15 cellular contexts compared by ENCODE assay signal in genomic region chr12:66903782-66904396, GRCh38.
DNase-seq lines count a peak whose midpoint lies in the region; TF ChIP-seq lines count a peak whose summit lies in the region.
"Had no signal": no experiment of that assay in that cellular context is flagged by ENCODE, and none has a peak within 500 bp of the region (broad histone marks: within the 10 kb centered on the region; RNA-seq: fewer than 3 reads in every experiment).

No MANE protein-coding gene starts in this region.

- H3K27ac ChIP-seq in colonic mucosa = no peak overlapping the region
- H3K27ac ChIP-seq: gastrocnemius medialis had no signal

- CTCF ChIA-PET in activated naive CD4-positive, alpha-beta T cell treated with anti-CD3 and anti-CD28 coated beads, Interleukin-2, amount 10 ng/mL, durations not matched to agents 7 days and 5 days (lab: Charles Lee) = no interaction called here

- intact Hi-C loops in colonic mucosa (cut with DNase I) = no loop called here

- no peak overlapping the region for H3K9ac ChIP-seq in colonic mucosa (ENCODE audit: low read depth in 2 of 2, low read length in 2 of 2)

- H3K36me3 ChIP-seq in colonic mucosa = no peaks in the 10 kb centered on the region
- H3K36me3 ChIP-seq: BE2C, gastrocnemius medialis had no signal

- H3K27ac Mint-ChIP-seq in activated naive CD4-positive, alpha-beta T cell treated with anti-CD3 and anti-CD28 coated beads, Interleukin-2, amount 50 U/mL, for 24 hours = peak overlapping the region; percentile 52
- no peak overlapping the region for H3K27ac Mint-ChIP-seq in activated naive CD4-positive, alpha-beta T cell treated with anti-CD3 and anti-CD28 coated beads, Interleukin-2, amount 10 ng/mL, durations not matched to agents 7 days and 5 days
- H3K27ac Mint-ChIP-seq: stimulated activated naive CD8-positive, alpha-beta T cell treated with anti-CD3 and anti-CD28 coated beads, Interleukin-15, Interleukin-2, amounts not matched to agents 100 ng/mL and 50 ng/mL, for 24 hours; T-helper 17 cell had no signal

- H3K9me3 Mint-ChIP-seq in activated naive CD4-positive, alpha-beta T cell treated with anti-CD3 and anti-CD28 coated beads, Interleukin-2, amount 50 U/mL, for 24 hours = no peaks in the 10 kb centered on the region
- no peaks in the 10 kb centered on the region for H3K9me3 Mint-ChIP-seq in activated naive CD4-positive, alpha-beta T cell treated with anti-CD3 and anti-CD28 coated beads, Interleukin-2, amount 10 ng/mL, durations not matched to agents 7 days and 5 days
- H3K9me3 Mint-ChIP-seq: stimulated activated naive CD8-positive, alpha-beta T cell treated with anti-CD3 and anti-CD28 coated beads, Interleukin-15, Interleukin-2, amounts not matched to agents 100 ng/mL and 50 ng/mL, for 24 hours had no signal

- H3K36me3 Mint-ChIP-seq in activated naive CD4-positive, alpha-beta T cell treated with anti-CD3 and anti-CD28 coated beads, Interleukin-2, amount 50 U/mL, for 24 hours = no peaks in the 10 kb centered on the region
- H3K36me3 Mint-ChIP-seq in activated naive CD4-positive, alpha-beta T cell treated with anti-CD3 and anti-CD28 coated beads, Interleukin-2, amount 10 ng/mL, durations not matched to agents 7 days and 5 days = no peaks in the 10 kb centered on the region

- H3K4me3 ChIP-seq in retinal pigment epithelial cell (ENCODE audit: low read length) = no peak overlapping the region
- no peak overlapping the region for H3K4me3 ChIP-seq in colonic mucosa
- H3K4me3 ChIP-seq: gastrocnemius medialis had no signal

- no peaks in the 10 kb centered on the region for H3K4me1 ChIP-seq in colonic mucosa
- H3K4me1 ChIP-seq: BE2C, gastrocnemius medialis had no signal

- no peak for DNase-seq in activated naive CD4-positive, alpha-beta T cell treated with anti-CD3 and anti-CD28 coated beads, Interleukin-2, amount 10 ng/mL, durations not matched to agents 7 days and 5 days
- DNase-seq in NCI-H1694 treated with DMSO at 0.1 percent for 48 hours (lab: John Stamatoyannopoulos, UW) (peak; percentile 14), astrocyte of the hippocampus (ENCODE audit: low read depth, low spot score) (peak; percentile 11), retinal pigment epithelial cell (ENCODE audit: low read depth) (no peak), NCI-H82 treated with DMSO at 0.1 percent for 48 hours (lab: John Stamatoyannopoulos, UW; ENCODE audit: unreplicated experiment) (no peak), colonic mucosa (no peak)
- no peak for DNase-seq in activated effector memory CD4-positive, alpha-beta T cell treated with Interleukin-2 at 50 U/mL for 16 hours
- DNase-seq: activated CD4-positive, alpha-beta T cell treated with anti-CD3 and anti-CD28 coated beads for 48 hours; BE2C; effector CD4-positive, alpha-beta T cell; gastrocnemius medialis; stimulated activated CD4-positive, alpha-beta T cell treated with anti-CD3 and anti-CD28 coated beads, Interleukin-4, amount 100 ng/mL, for 4 hours; T-helper 17 cell had no signal

- no peak overlapping the region for H3K4me3 Mint-ChIP-seq in activated naive CD4-positive, alpha-beta T cell treated with anti-CD3 and anti-CD28 coated beads, Interleukin-2, amount 50 U/mL, for 24 hours
- no peak overlapping the region for H3K4me3 Mint-ChIP-seq in activated naive CD4-positive, alpha-beta T cell treated with anti-CD3 and anti-CD28 coated beads, Interleukin-2, amount 10 ng/mL, durations not matched to agents 7 days and 5 days
- H3K4me3 Mint-ChIP-seq: stimulated activated naive CD8-positive, alpha-beta T cell treated with anti-CD3 and anti-CD28 coated beads, Interleukin-15, Interleukin-2, amounts not matched to agents 100 ng/mL and 50 ng/mL, for 24 hours; T-helper 17 cell had no signal

- peaks cover 46% of the 10 kb centered on the region for H3K4me1 Mint-ChIP-seq in activated naive CD4-positive, alpha-beta T cell treated with anti-CD3 and anti-CD28 coated beads, Interleukin-2, amount 50 U/mL, for 24 hours
- H3K4me1 Mint-ChIP-seq in activated naive CD4-positive, alpha-beta T cell treated with anti-CD3 and anti-CD28 coated beads, Interleukin-2, amount 10 ng/mL, durations not matched to agents 7 days and 5 days = peaks cover 18% of the 10 kb centered on the region

- no peaks in the 10 kb centered on the region for H3K27me3 Mint-ChIP-seq in activated naive CD4-positive, alpha-beta T cell treated with anti-CD3 and anti-CD28 coated beads, Interleukin-2, amount 50 U/mL, for 24 hours
- no peaks in the 10 kb centered on the region for H3K27me3 Mint-ChIP-seq in activated naive CD4-positive, alpha-beta T cell treated with anti-CD3 and anti-CD28 coated beads, Interleukin-2, amount 10 ng/mL, durations not matched to agents 7 days and 5 days
- H3K27me3 Mint-ChIP-seq: stimulated activated naive CD8-positive, alpha-beta T cell treated with anti-CD3 and anti-CD28 coated beads, Interleukin-15, Interleukin-2, amounts not matched to agents 100 ng/mL and 50 ng/mL, for 24 hours; T-helper 17 cell had no signal

- H3K9me3 ChIP-seq in colonic mucosa = no peaks in the 10 kb centered on the region
- H3K9me3 ChIP-seq: BE2C, gastrocnemius medialis had no signal

- H3K27me3 ChIP-seq in colonic mucosa = no peaks in the 10 kb centered on the region
- H3K27me3 ChIP-seq: BE2C, gastrocnemius medialis had no signal

- TF ChIP-seq CTCF in retinal pigment epithelial cell (conservative IDR thresholded peaks at IDR 0.05; ENCODE audit: low read depth, low read length) (peak; percentile 23), colonic mucosa (IDR thresholded peaks at IDR 0.05) (no peak)

Comparison
In these comparisons a context has a peak if more than half of its experiments do, and no peak if none do; other contexts are left out.
1. DNase-seq: peak in NCI-H1694 treated with DMSO at 0.1 percent for 48 hours (single experiment) and astrocyte of the hippocampus (single experiment); none in activated naive CD4-positive, alpha-beta T cell treated with anti-CD3 and anti-CD28 coated beads, Interleukin-2, amount 10 ng/mL, durations not matched to agents 7 days and 5 days (single experiment), retinal pigment epithelial cell (single experiment), activated effector memory CD4-positive, alpha-beta T cell treated with Interleukin-2 at 50 U/mL for 16 hours (single experiment), NCI-H82 treated with DMSO at 0.1 percent for 48 hours (single experiment) and colonic mucosa (single experiment).